In the genomic region with DNA sequence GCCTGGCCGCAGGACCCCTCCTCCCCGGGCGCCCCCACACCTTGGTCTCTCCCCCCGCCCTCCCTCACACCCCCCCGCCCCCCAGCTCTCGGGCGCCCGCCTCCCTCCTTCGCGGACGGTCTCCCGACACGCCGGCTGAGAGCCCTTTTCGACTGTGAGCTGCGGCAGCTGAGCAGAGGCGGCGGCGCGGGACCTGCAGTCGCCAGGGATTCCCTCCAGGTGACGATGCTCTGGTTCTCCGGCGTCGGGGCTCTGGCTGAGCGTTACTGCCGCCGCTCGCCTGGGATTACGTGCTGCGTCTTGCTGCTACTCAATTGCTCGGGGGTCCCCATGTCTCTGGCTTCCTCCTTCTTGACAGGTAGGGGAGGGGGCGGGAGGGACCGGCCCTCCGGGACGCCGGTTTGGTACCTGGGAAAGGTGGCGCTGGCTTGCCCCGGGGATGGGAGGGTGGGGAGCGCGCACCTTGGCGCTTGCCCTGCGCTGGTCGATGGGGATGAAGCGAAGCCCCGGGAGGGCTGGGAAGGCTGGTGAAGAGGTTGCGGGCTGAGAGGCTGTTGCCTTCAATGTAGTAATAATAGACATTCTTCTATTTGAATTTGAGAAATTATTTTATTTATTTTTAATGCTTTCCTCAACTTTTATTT, we compare ENCODE assay signal across 8 cellular contexts. TPM values are rescaled to one million over a fixed set of nuclear protein-coding genes. Genes with fewer than 3 reads are reported as not detected.
DNase-seq lines count a peak whose midpoint lies in the region; ATAC-seq, FAIRE-seq and TF ChIP-seq lines count a peak whose summit lies in the region.

A gene (plus strand): TSS at position 151 of the 644 bp plus-strand sequence. CDS start 75 bp downstream, at position 226.

- intact Hi-C loops in endothelial cell of umbilical vein (cut with micrococcal nuclease) (loop anchor here (2.0 kb wide), 2 partner anchors 149 to 189 kb away; no protein-coding TSS in a partner anchor), upper lobe of right lung (cut with DNase I) (no loop called here)

- no peaks in the 10 kb centered on the region for H3K79me2 ChIP-seq in endothelial cell of umbilical vein (ENCODE audit: control insufficient read depth, insufficient read depth, low read length)

- peaks cover 15 to 36% of the 10 kb centered on the region in 2 experiments for H3K27me3 ChIP-seq in endothelial cell of umbilical vein (ENCODE audit: control insufficient read depth in 2 of 2, insufficient read depth in 2 of 2, low read length in 2 of 2)
- H3K27me3 ChIP-seq in mucosa of stomach (ENCODE audit: control insufficient read depth, insufficient read depth, low read length), result peaks cover 40% of the 10 kb centered on the region
- H3K27me3 ChIP-seq in upper lobe of right lung, result peaks cover 59% of the 10 kb centered on the region

- ATAC-seq in upper lobe of right lung (peak; percentile 58), HG03095 (IDR thresholded peaks at IDR 0.05; ENCODE audit: unreplicated experiment) (no peak)

- H3K4me3 ChIP-seq in AG10803 (ENCODE audit: low read length), result peak within 1 kb of the TSS; percentile 82
- H3K4me3 ChIP-seq in HEK293 (ENCODE audit: low read depth, low read length), result peak within 1 kb of the TSS; percentile 60
- H3K4me3 ChIP-seq in endothelial cell of umbilical vein (replicated peaks in 1 of 3; ENCODE audit: insufficient read depth in 1 of 3, low read depth in 1 of 3, low read length in 3 of 3), result peak within 1 kb of the TSS; percentile 49 to 71 (median 69)
- H3K4me3 ChIP-seq in mucosa of stomach (ENCODE audit: low read length), result peak within 1 kb of the TSS; percentile 37
- H3K4me3 ChIP-seq in upper lobe of right lung, result peak within 1 kb of the TSS; percentile 60

- peak; percentile 8 for FAIRE-seq in endothelial cell of umbilical vein (lab: Jason Lieb, UNC)

- CTCF ChIA-PET in HEK293 (lab: Yijun Ruan, JAX) (interaction anchor here (0.6 to 2.1 kb wide), 7 partner anchors 10 to 711 kb away, joined by 3 to 9 read pairs (median 4); no protein-coding TSS in a partner anchor), endothelial cell of umbilical vein (lab: Charles Lee) (interaction anchor here (0.6 to 3.2 kb wide), 13 partner anchors 8 to 662 kb away, joined by 3 to 42 read pairs (median 4); no protein-coding TSS in a partner anchor)

- H3K4me1 ChIP-seq in HEK293 (ENCODE audit: control insufficient read depth, insufficient read depth, low read length), result peaks cover 10% of the 10 kb centered on the region; the same call in 1 of the 2 replicates
- peaks cover 11% of the 10 kb centered on the region for H3K4me1 ChIP-seq in endothelial cell of umbilical vein (ENCODE audit: control insufficient read depth, extremely low read depth, insufficient read depth, low read length)
- H3K4me1 ChIP-seq in mucosa of stomach (ENCODE audit: control insufficient read depth, insufficient read depth, low read length), result peaks cover 8% of the 10 kb centered on the region
- H3K4me1 ChIP-seq in upper lobe of right lung, result peaks cover 4% of the 10 kb centered on the region

- no peaks in the 10 kb centered on the region for H3K9me1 ChIP-seq in endothelial cell of umbilical vein (replicated peaks; ENCODE audit: control insufficient read depth, extremely low read depth, insufficient read depth, low read length)

- H3K9ac ChIP-seq in endothelial cell of umbilical vein (replicated peaks; ENCODE audit: extremely low read depth, insufficient read depth, low read length) (peak within 1 kb of the TSS; percentile 29), mucosa of stomach (ENCODE audit: low read length) (peak within 1 kb of the TSS; percentile 18)

- dilution Hi-C loops in endothelial cell of umbilical vein (cut with MboI; ENCODE audit: extremely low pct_ligation_motif_present, low sequenced_read_pairs), result no loop called here

- H3K9me3 ChIP-seq in HEK293 (ENCODE audit: control insufficient read depth, insufficient read depth, low read depth, low read length) (no peaks in the 10 kb centered on the region), endothelial cell of umbilical vein (replicated peaks; ENCODE audit: control insufficient read depth, insufficient read depth, low read length) (no peaks in the 10 kb centered on the region), mucosa of stomach (ENCODE audit: control insufficient read depth, low read length) (no peaks in the 10 kb centered on the region), upper lobe of right lung (no peaks in the 10 kb centered on the region)

- H4K20me1 ChIP-seq in endothelial cell of umbilical vein (replicated peaks; ENCODE audit: control insufficient read depth, extremely low read depth, insufficient read depth, low read length), result no peaks in the 10 kb centered on the region

- TF ChIP-seq CTCF in AG10803 (conservative IDR thresholded peaks at IDR 0.05; ENCODE audit: low read length) (no peak), HEK293 (tag by site-specific recombination; IDR thresholded peaks at IDR 0.05) (no peak), endothelial cell of umbilical vein (IDR thresholded peaks at IDR 0.05; ENCODE audit: extremely low read depth in 1 of 2, insufficient read depth in 1 of 2, low read depth in 1 of 2, low read length in 2 of 2) (no peak), upper lobe of right lung (IDR thresholded peaks at IDR 0.05) (no peak)

- no peak for TF ChIP-seq POLR2A in endothelial cell of umbilical vein (IDR thresholded peaks at IDR 0.05; ENCODE audit: low read depth, low read length)

- DNase-seq in AG10803 (ENCODE audit: low read depth) (peak; percentile 54), SK-N-DZ (ENCODE audit: low spot score) (peak; percentile 61), endothelial cell of umbilical vein (ENCODE audit: low read depth, low spot score) (no peak), upper lobe of right lung (peak; percentile 67), T-helper 1 cell (no peak)

- no TSS peak for BruUV-seq in endothelial cell of umbilical vein (replicated peaks; lab: Mats Ljungman, UMichigan)

- H3K27ac ChIP-seq in HEK293 (ENCODE audit: extremely low read depth, low read depth, low read length) (peak within 1 kb of the TSS; percentile 88), endothelial cell of umbilical vein (ENCODE audit: insufficient read depth, low read depth, low read length) (no peak within 1 kb of the TSS), upper lobe of right lung (peak within 1 kb of the TSS; percentile 79)

- POLR2A ChIA-PET in HEK293 (lab: Yijun Ruan, JAX) (interaction anchor here (0.6 to 0.8 kb wide), 4 partner anchors 81 to 219 kb away, joined by 3 to 6 read pairs (median 4); no protein-coding TSS in a partner anchor), endothelial cell of umbilical vein (lab: Charles Lee) (interaction anchor here (0.7 kb wide), 1 partner anchor 21 kb away, joined by 6 read pairs; no protein-coding TSS in a partner anchor)

- peak within 1 kb of the TSS; percentile 82 for H3K4me2 ChIP-seq in endothelial cell of umbilical vein (ENCODE audit: insufficient read depth, low read length)

- H3K36me3 ChIP-seq in HEK293 (ENCODE audit: control insufficient read depth in 2 of 2, insufficient read depth in 1 of 2, low read length in 2 of 2) (no peaks in the 10 kb centered on the region), endothelial cell of umbilical vein (ENCODE audit: control insufficient read depth in 2 of 2, extremely low read depth in 1 of 2, insufficient read depth in 2 of 2, low read length in 2 of 2) (no peaks in the 10 kb centered on the region), mucosa of stomach (ENCODE audit: control insufficient read depth, insufficient read depth, low read length) (no peaks in the 10 kb centered on the region), upper lobe of right lung (no peaks in the 10 kb centered on the region)

- H2AFZ ChIP-seq in endothelial cell of umbilical vein (ENCODE audit: low read depth, low read length), result peak within 1 kb of the TSS; percentile 95

TF ChIP-seq in HEK293, 187 proteins besides CTCF, POLR2A, EP300 and RAD21:
- peak; percentile 77 for TF ChIP-seq ZBTB17 (tag by site-specific recombination; IDR thresholded peaks at IDR 0.05)
- TF ChIP-seq HOXC10 (CRISPR knock-in tag; IDR thresholded peaks at IDR 0.05), result no peak
- 0 out of 2 replicates have a peak, but pooled peaks have one; percentile 11 for TF ChIP-seq GLIS1 (tag by site-specific recombination; IDR thresholded peaks at IDR 0.05)
- 0 out of 2 replicates have a peak, but pooled peaks have one; percentile 33 for TF ChIP-seq ZNF501 (tag by site-specific recombination; IDR thresholded peaks at IDR 0.05)
- peak; percentile 38; the same call in 1 of the 2 replicates for TF ChIP-seq ZNF777 (tag by site-specific recombination; IDR thresholded peaks at IDR 0.05; ENCODE audit: borderline replicate concordance)
- no peak for TF ChIP-seq ZNF670 (tag by site-specific recombination; IDR thresholded peaks at IDR 0.05; ENCODE audit: low read depth)

TF ChIP-seq in endothelial cell of umbilical vein, 7 proteins besides CTCF, POLR2A, EP300 and RAD21:
- TF ChIP-seq GATA2 (IDR thresholded peaks at IDR 0.05; ENCODE audit: insufficient read depth, insufficient read length, low read depth, low read length) (no peak), EZH2 (IDR thresholded peaks at IDR 0.05; ENCODE audit: borderline replicate concordance, low read depth, low read length, severe bottlenecking) (peak; percentile 54)

RNA-seq across cellular contexts. Expression of the gene that starts here (rescaled TPM):
- not detected in 2 replicates for polyA plus RNA-seq in SK-N-DZ (2014; cell fraction: cytosol; rRNA removed)
- 0.05 TPM in 1 of 2 replicates, not detected in the other for polyA plus RNA-seq in SK-N-DZ (2014; cell fraction: nucleus; rRNA removed)
- total RNA-seq in endothelial cell of umbilical vein, result 0.13 and 0.32 TPM in 2 replicates
- polyA plus RNA-seq in endothelial cell of umbilical vein, result 0.10 TPM in 2 replicates
- 0.10 and 0.15 TPM in 2 replicates for polyA plus RNA-seq in endothelial cell of umbilical vein (2011; cell fraction: cytosol; rRNA removed)
- 0.26 and 0.41 TPM in 2 replicates for polyA plus RNA-seq in endothelial cell of umbilical vein (2011; cell fraction: nucleus; rRNA removed)
- 0.24 and 0.59 TPM in 2 replicates for polyA plus RNA-seq in endothelial cell of umbilical vein (2012)
- 0.04 and 1.1 TPM in 2 replicates for polyA minus RNA-seq in endothelial cell of umbilical vein
- polyA minus RNA-seq in endothelial cell of umbilical vein (2011; cell fraction: cytosol; rRNA and poly(A)+ RNA removed), result not detected
- 0.34 and 0.38 TPM in 2 replicates for polyA minus RNA-seq in endothelial cell of umbilical vein (2011; cell fraction: nucleus; rRNA and poly(A)+ RNA removed)
- total RNA-seq in upper lobe of right lung, result 10.0 TPM

Comparison
In these comparisons a context has a peak if more than half of its experiments do, and no peak if none do; other contexts are left out.
1. DNase-seq: peak in AG10803 (single experiment), SK-N-DZ (single experiment) and upper lobe of right lung (single experiment); none in endothelial cell of umbilical vein (single experiment) and T-helper 1 cell (0 of 5).
2. Peak in every context shown above with its lines, with median percentiles within 50 percentile points of each other: H3K4me3 ChIP-seq.